Comparison of ENCODE assay signal across 26 cellular contexts in the genomic region with DNA sequence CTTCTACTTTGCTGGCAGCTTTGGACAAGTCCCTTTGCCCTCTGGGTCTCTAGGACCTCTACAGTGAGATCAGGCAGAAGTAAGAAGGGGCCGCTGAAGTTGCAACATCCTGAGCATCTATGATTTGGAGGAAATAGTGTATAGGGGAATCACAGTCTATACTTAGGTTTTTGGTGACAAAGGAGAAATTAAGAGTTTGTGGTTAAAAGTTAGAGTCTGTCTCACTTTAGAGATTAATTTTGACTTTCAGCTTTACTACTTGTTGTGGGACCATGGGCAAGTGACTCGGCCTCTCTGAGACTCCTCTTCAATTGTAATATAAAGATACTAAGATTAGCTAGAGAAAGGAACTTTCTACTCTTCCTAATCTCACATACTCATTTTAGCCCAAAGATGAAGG. TPM values are rescaled to one million over a fixed set of nuclear protein-coding genes. Genes with fewer than 3 reads are reported as not detected.
"Had no signal": no experiment of that assay in that cellular context is flagged by ENCODE, and none has a peak within 500 bp of the region (broad histone marks: within the 10 kb centered on the region; RNA-seq: fewer than 3 reads in every experiment).

No MANE protein-coding gene starts in this region.

- ATAC-seq: effector memory CD8-positive, alpha-beta T cell; gastrocnemius medialis; left ventricle myocardium superior; lower lobe of right lung; naive thymus-derived CD8-positive, alpha-beta T cell; sciatic nerve; stimulated activated memory B cell treated with anti-CD40 and anti-IgM and Interleukin-4, amounts not matched to agents 10 μg/mL and 1 μg/mL and 100 μg/mL, for 72 hours; upper lobe of right lung had no signal

- H3K9me3 Mint-ChIP-seq: effector memory CD8-positive, alpha-beta T cell; nephron progenitor cell; stimulated activated memory B cell treated with anti-CD40 and anti-IgM and Interleukin-4, amounts not matched to agents 10 μg/mL and 1 μg/mL and 100 μg/mL, for 72 hours; stimulated activated naive CD8-positive, alpha-beta T cell treated with anti-CD3 and anti-CD28 coated beads, Interleukin-15, Interleukin-2, amounts not matched to agents 100 ng/mL and 50 ng/mL, for 24 hours had no signal

- H3K27ac Mint-ChIP-seq: effector memory CD8-positive, alpha-beta T cell; naive thymus-derived CD8-positive, alpha-beta T cell; nephron progenitor cell; stimulated activated memory B cell treated with anti-CD40 and anti-IgM and Interleukin-4, amounts not matched to agents 10 μg/mL and 1 μg/mL and 100 μg/mL, for 72 hours; stimulated activated naive CD8-positive, alpha-beta T cell treated with anti-CD3 and anti-CD28 coated beads, Interleukin-15, Interleukin-2, amounts not matched to agents 100 ng/mL and 50 ng/mL, for 24 hours had no signal

- H3K36me3 Mint-ChIP-seq: stimulated activated memory B cell treated with anti-CD40 and anti-IgM and Interleukin-4, amounts not matched to agents 10 μg/mL and 1 μg/mL and 100 μg/mL, for 72 hours had no signal

- DNase-seq: cortex of kidney; effector memory CD8-positive, alpha-beta T cell; erythroblast; esophagus squamous epithelium; gastrocnemius medialis; head of caudate nucleus; left ventricle myocardium superior; lower lobe of right lung; naive thymus-derived CD8-positive, alpha-beta T cell; nephron progenitor cell; nucleus accumbens; stimulated activated CD4-positive, alpha-beta T cell treated with anti-CD3 and anti-CD28 coated beads, Interleukin-12 subunit alpha, Interleukin-12 subunit beta, amount 100 ng/mL, for 4 hours; stimulated activated CD4-positive, alpha-beta T cell treated with anti-CD3 and anti-CD28 coated beads, Interleukin-1b, Interleukin-23, amount 100 ng/mL, for 48 hours; stimulated activated CD4-positive, alpha-beta T cell treated with anti-CD3 and anti-CD28 coated beads, Interleukin-4, amount 100 ng/mL, for 1 hour; transverse colon; upper lobe of right lung; uterus had no signal

- H3K4me3 Mint-ChIP-seq: effector memory CD8-positive, alpha-beta T cell; naive thymus-derived CD8-positive, alpha-beta T cell; nephron progenitor cell; stimulated activated memory B cell treated with anti-CD40 and anti-IgM and Interleukin-4, amounts not matched to agents 10 μg/mL and 1 μg/mL and 100 μg/mL, for 72 hours; stimulated activated naive CD8-positive, alpha-beta T cell treated with anti-CD3 and anti-CD28 coated beads, Interleukin-15, Interleukin-2, amounts not matched to agents 100 ng/mL and 50 ng/mL, for 24 hours had no signal

RNA-seq across cellular contexts. Expression of a gene that starts 33.1 kb away (rescaled TPM):
- total RNA-seq: dermis microvascular lymphatic vessel endothelial cell; glomerular endothelial cell; left ventricle myocardium superior; myocyte; naive thymus-derived CD8-positive, alpha-beta T cell; osteocyte; right atrium auricular region; smooth muscle cell; upper lobe of right lung had no signal

RNA-seq across cellular contexts. Expression of a gene that starts 55.3 kb away (rescaled TPM):
- total RNA-seq: dermis microvascular lymphatic vessel endothelial cell; glomerular endothelial cell; naive thymus-derived CD8-positive, alpha-beta T cell; osteocyte; smooth muscle cell had no signal
